Comparison of ENCODE assay signal across 9 cellular contexts in the genomic region with DNA sequence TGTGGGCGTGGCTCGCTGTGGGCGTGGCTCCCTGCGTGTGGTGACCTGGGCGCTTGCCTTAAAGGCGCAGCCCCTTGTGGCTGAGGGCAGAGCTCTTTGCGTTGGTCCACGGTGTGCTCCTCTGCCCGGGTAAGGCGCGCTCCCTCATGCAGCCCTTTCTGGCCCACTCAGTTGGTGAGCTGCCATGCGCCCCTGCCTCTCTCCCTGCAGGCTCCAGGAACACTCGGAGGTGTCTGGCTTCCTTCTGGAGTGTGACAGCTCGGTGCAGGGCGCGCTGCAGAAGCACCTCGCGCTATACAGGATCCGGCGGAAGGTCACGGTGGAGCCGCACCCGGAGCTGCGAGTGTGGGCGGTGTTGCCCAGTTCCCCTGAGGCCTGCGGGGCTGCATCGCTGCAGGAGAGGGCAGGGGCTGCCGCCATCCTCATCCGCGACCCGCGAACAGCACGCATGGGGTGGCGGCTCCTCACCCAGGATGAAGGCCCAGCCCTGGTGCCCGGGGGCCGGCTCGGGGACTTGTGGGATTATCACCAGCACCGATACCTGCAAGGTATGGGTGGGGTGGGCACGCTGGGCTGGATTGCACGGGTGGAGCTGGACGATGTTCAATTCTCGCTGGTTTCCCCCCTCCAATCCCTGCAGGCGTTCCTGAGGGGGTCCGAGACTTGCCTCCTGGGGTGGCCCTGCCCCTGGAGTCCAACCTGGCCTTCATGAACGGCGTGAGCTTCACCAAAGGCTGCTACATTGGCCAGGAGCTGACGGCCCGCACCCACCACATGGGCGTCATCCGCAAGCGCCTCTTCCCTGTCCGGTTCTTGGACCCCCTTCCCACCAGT.
DNase-seq lines count a peak whose midpoint lies in the region; ATAC-seq lines count a peak whose summit lies in the region.
"Had no signal": no experiment of that assay in that cellular context is flagged by ENCODE, and none has a peak within 500 bp of the region (broad histone marks: within the 10 kb centered on the region; RNA-seq: fewer than 3 reads in every experiment).

No MANE protein-coding gene starts in this region.

- ATAC-seq in HG02678 (IDR thresholded peaks at IDR 0.05; ENCODE audit: unreplicated experiment) = no peak
- no peak for ATAC-seq in HG03135 (IDR thresholded peaks at IDR 0.05; ENCODE audit: unreplicated experiment)

- DNase-seq in SHP77 (lab: John Stamatoyannopoulos, UW) (peak; percentile 7 to 52), SHP77 treated with DMSO at 0.1 percent for 48 hours (lab: John Stamatoyannopoulos, UW) (no peak), adipocyte (ENCODE audit: low read depth) (peak; percentile 25), DMS114 treated with DMSO at 0.1 percent for 48 hours (lab: John Stamatoyannopoulos, UW; ENCODE audit: unreplicated experiment) (no peak)

- H3K4me1 ChIP-seq in HUES6 (ENCODE audit: control insufficient read depth, insufficient read depth, low read length) (peaks cover 11% of the 10 kb centered on the region), adipocyte (ENCODE audit: control insufficient read depth, insufficient read depth, low read length) (no peaks in the 10 kb centered on the region), muscle layer of colon (ENCODE audit: insufficient read depth, low read length) (peaks cover 19% of the 10 kb centered on the region)

- H3K36me3 ChIP-seq in HUES6 (ENCODE audit: control insufficient read depth, insufficient read depth, low read length) = peaks cover 4% of the 10 kb centered on the region
- no peaks in the 10 kb centered on the region for H3K36me3 ChIP-seq in adipocyte (ENCODE audit: control insufficient read depth, insufficient read depth, low read length, severe bottlenecking)
- H3K36me3 ChIP-seq in muscle layer of colon (ENCODE audit: insufficient read depth, low read length) = peaks cover 11% of the 10 kb centered on the region
- H3K36me3 ChIP-seq: cardiac muscle cell had no signal

- H3K9me3 ChIP-seq in HUES6 (ENCODE audit: control insufficient read depth, insufficient read depth, low read depth, low read length) = no peaks in the 10 kb centered on the region
- H3K9me3 ChIP-seq in adipocyte (ENCODE audit: control insufficient read depth, low read length) = no peaks in the 10 kb centered on the region
- H3K9me3 ChIP-seq in muscle layer of colon (ENCODE audit: low read length) = no peaks in the 10 kb centered on the region

- H3K27me3 ChIP-seq in HUES6 (ENCODE audit: control insufficient read depth, insufficient read depth, low read length) = no peaks in the 10 kb centered on the region
- H3K27me3 ChIP-seq in adipocyte (replicated peaks; ENCODE audit: control insufficient read depth, insufficient read depth, low read length) = no peaks in the 10 kb centered on the region
- no peaks in the 10 kb centered on the region for H3K27me3 ChIP-seq in muscle layer of colon (ENCODE audit: control insufficient read depth in 1 of 2, insufficient read depth in 2 of 2, low read length in 2 of 2)
- H3K27me3 ChIP-seq: cardiac muscle cell had no signal

- H3K9ac ChIP-seq in HUES6 (ENCODE audit: low read length) (peak overlapping the region; percentile 56), adipocyte (ENCODE audit: low read length) (no peak overlapping the region), muscle layer of colon (ENCODE audit: low read length) (no peak overlapping the region)

- H3K27ac ChIP-seq in HUES6 (ENCODE audit: low read depth, low read length) (no peak overlapping the region), muscle layer of colon (ENCODE audit: low read depth, low read length) (peak overlapping the region; percentile 28)
- H3K27ac ChIP-seq: cardiac muscle cell had no signal

- peak overlapping the region; percentile 71 for H3K4me3 ChIP-seq in HUES6 (ENCODE audit: low read depth, low read length)
- H3K4me3 ChIP-seq in adipocyte (ENCODE audit: low read length) = no peak overlapping the region
- no peak overlapping the region for H3K4me3 ChIP-seq in muscle layer of colon (ENCODE audit: low read depth in 1 of 2, low read length in 2 of 2)
- H3K4me3 ChIP-seq: cardiac muscle cell had no signal

Comparison
In these comparisons a context has a peak if more than half of its experiments do, and no peak if none do; other contexts are left out.
1. DNase-seq: peak in SHP77 (2 of 2) and adipocyte (single experiment); none in SHP77 treated with DMSO at 0.1 percent for 48 hours (single experiment) and DMS114 treated with DMSO at 0.1 percent for 48 hours (single experiment).